8 cellular contexts compared by ENCODE assay signal in genomic region chr11:34105957-34106504, GRCh38. TPM values are rescaled to one million over a fixed set of nuclear protein-coding genes. Genes with fewer than 3 reads are reported as not detected.
DNase-seq lines count a peak whose midpoint lies in the region; ATAC-seq and TF ChIP-seq lines count a peak whose summit lies in the region.

No MANE protein-coding gene starts in this region.

- no peak for ATAC-seq in Right ventricle myocardium inferior

- DNase-seq in left ventricle myocardium inferior (no peak), Right ventricle myocardium inferior (ENCODE audit: missing footprints) (no peak), right atrium auricular region (ENCODE audit: low spot score) (no peak), ecto neural progenitor cell (ENCODE audit: low spot score) (no peak), NCI-H446 (lab: John Stamatoyannopoulos, UW) (no peak)
- no peak for DNase-seq in NK-92 treated with Interleukin-12 subunit alpha and Interleukin-12 subunit beta, amount 100 ng/mL, for 24 hours (lab: John Stamatoyannopoulos, UW)

- H3K36me3 ChIP-seq in left ventricle myocardium inferior: peaks cover 43% of the 10 kb centered on the region
- H3K36me3 ChIP-seq in right atrium auricular region: peaks cover 20% of the 10 kb centered on the region
- peaks cover 21 to 23% (median 22%) of the 10 kb centered on the region in 3 donors for H3K36me3 ChIP-seq in skeletal muscle tissue (ENCODE audit: control insufficient read depth in 3 of 3, insufficient read depth in 3 of 3, low read length in 3 of 3)

- H3K27me3 ChIP-seq in left ventricle myocardium inferior (ENCODE audit: low read depth): no peaks in the 10 kb centered on the region
- no peaks in the 10 kb centered on the region for H3K27me3 ChIP-seq in right atrium auricular region
- H3K27me3 ChIP-seq in skeletal muscle tissue (ENCODE audit: control insufficient read depth in 3 of 3, insufficient read depth in 3 of 3, low read length in 3 of 3): no peaks in the 10 kb centered on the region

- H3K9me3 ChIP-seq in left ventricle myocardium inferior (replicated peaks) (no peaks in the 10 kb centered on the region), right atrium auricular region (no peaks in the 10 kb centered on the region), skeletal muscle tissue (ENCODE audit: control insufficient read depth in 3 of 3, low read length in 3 of 3) (no peaks in the 10 kb centered on the region)

- peak overlapping the region; percentile 94 to 99 (median 99) for H3K9ac ChIP-seq in skeletal muscle tissue (ENCODE audit: low read depth in 1 of 3, low read length in 3 of 3)

- peak overlapping the region; percentile 90 for H3K4me3 ChIP-seq in left ventricle myocardium inferior
- H3K4me3 ChIP-seq in WI38 (ENCODE audit: low read depth, low read length): peak overlapping the region; percentile 91
- H3K4me3 ChIP-seq in right atrium auricular region: peak overlapping the region; percentile 60 to 92
- peak overlapping the region; percentile 87 to 98 (median 97) for H3K4me3 ChIP-seq in skeletal muscle tissue (ENCODE audit: low read length in 3 of 3)

- TF ChIP-seq CTCF in left ventricle myocardium inferior (IDR thresholded peaks at IDR 0.05; ENCODE audit: borderline replicate concordance) (no peak), WI38 (IDR thresholded peaks at IDR 0.05; ENCODE audit: low read depth, low read length) (no peak), right atrium auricular region (IDR thresholded peaks at IDR 0.05) (no peak)

- peak overlapping the region; percentile 94 for H3K27ac ChIP-seq in left ventricle myocardium inferior (replicated peaks)
- peak overlapping the region; percentile 87 to 93 for H3K27ac ChIP-seq in right atrium auricular region
- peak overlapping the region; percentile 99 for H3K27ac ChIP-seq in skeletal muscle tissue (ENCODE audit: low read depth, low read length)

- H3K4me1 ChIP-seq in left ventricle myocardium inferior (peaks cover 31% of the 10 kb centered on the region), right atrium auricular region (peaks cover 0 to 15% of the 10 kb centered on the region in 2 donors), skeletal muscle tissue (ENCODE audit: control insufficient read depth in 3 of 3, insufficient read depth in 3 of 3, low read length in 3 of 3) (peaks cover 11 to 21% (median 17%) of the 10 kb centered on the region in 3 donors)

- intact Hi-C loops in left ventricle myocardium inferior (cut with micrococcal nuclease): loop anchor here (10.0 kb wide), 1 partner anchor 51 kb away; the partner anchor contains the start of gene CAPRIN1
- intact Hi-C loops in Right ventricle myocardium inferior (cut with DNase I): loop anchor here (1.0 to 2.0 kb wide), 3 partner anchors 55 to 252 kb away; partner anchors contain the start of genes ABTB2 and CAPRIN1

RNA-seq across cellular contexts. Expression of gene NAT10, which starts 0.6 kb away (rescaled TPM):
- total RNA-seq in left ventricle myocardium inferior (22.3 TPM), Right ventricle myocardium inferior (22.8 TPM), right atrium auricular region (10 to 100 TPM; 13.3 to 16.0 TPM), skeletal muscle tissue (15.7 TPM)

RNA-seq across cellular contexts. Expression of gene CAPRIN1, which starts 54.5 kb away (rescaled TPM):
- total RNA-seq in left ventricle myocardium inferior (112 TPM), Right ventricle myocardium inferior (120 TPM), right atrium auricular region (100 to 1,000 TPM in 1 of 2 donors, 10 to 100 TPM in 1; 80.1 to 102 TPM), skeletal muscle tissue (192 TPM)
